Comparison of ENCODE assay signal across 21 cellular contexts in the genomic region with DNA sequence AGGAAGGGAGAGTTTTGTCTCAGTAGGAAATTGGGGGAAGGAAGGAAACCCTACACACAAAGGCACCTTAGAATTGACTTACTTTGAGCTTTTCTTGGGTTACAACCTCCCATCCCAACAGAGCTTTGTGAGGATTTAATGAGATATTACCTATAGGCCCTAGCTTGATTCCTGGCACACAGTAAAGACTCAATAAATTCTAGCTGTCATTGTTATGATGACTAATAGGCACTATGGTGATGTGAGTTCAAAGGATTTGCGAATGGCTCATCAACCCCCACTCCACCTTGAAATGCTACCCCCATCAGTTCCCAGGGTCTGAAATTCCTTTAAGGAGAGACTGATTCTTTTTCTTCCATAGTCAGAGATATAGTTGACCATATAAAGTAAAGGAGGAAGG.
DNase-seq lines count a peak whose midpoint lies in the region; ATAC-seq and TF ChIP-seq lines count a peak whose summit lies in the region.
"Had no signal": no experiment of that assay in that cellular context is flagged by ENCODE, and none has a peak within 500 bp of the region (broad histone marks: within the 10 kb centered on the region; RNA-seq: fewer than 3 reads in every experiment).

No MANE protein-coding gene starts in this region.

- no peak overlapping the region for H4K91ac ChIP-seq in IMR-90 (ENCODE audit: insufficient read depth, low read depth, low read length)

- H3K18ac ChIP-seq in IMR-90 (ENCODE audit: low read depth, low read length) = no peak overlapping the region

- no peak overlapping the region for H3K4me3 Mint-ChIP-seq in activated T-cell treated with anti-CD3 and anti-CD28 coated beads, Interleukin-2, amount 50 U/mL, for 24 hours
- no peak overlapping the region for H3K4me3 Mint-ChIP-seq in progenitor cell of endocrine pancreas (ENCODE audit: low read depth)
- H3K4me3 Mint-ChIP-seq: CD4-positive, CD25-positive, alpha-beta regulatory T cell; WTC11 had no signal

- H3K4me3 ChIP-seq in IMR-90 (ENCODE audit: insufficient read depth, low read depth, low read length) = no peak overlapping the region
- H3K4me3 ChIP-seq: dorsolateral prefrontal cortex, esophagus muscularis mucosa, right atrium auricular region, SJCRH30 had no signal

- no peak for TF ChIP-seq CTCF in IMR-90 (conservative IDR thresholded peaks at IDR 0.05; ENCODE audit: low read depth, low read length)
- TF ChIP-seq CTCF in progenitor cell of endocrine pancreas (IDR thresholded peaks at IDR 0.05; ENCODE audit: unreplicated experiment) = no peak

- no TSS peak for BruUV-seq in IMR-90 (replicated peaks; lab: Mats Ljungman, UMichigan)

- H2BK15ac ChIP-seq in IMR-90 (ENCODE audit: low read depth, low read length) = no peak overlapping the region

- H2BK20ac ChIP-seq in IMR-90 (ENCODE audit: low read depth, low read length) = no peak overlapping the region

- intact Hi-C loops in IMR-90 (cut with micrococcal nuclease) = no loop called here

- no peak overlapping the region for H3K27ac ChIP-seq in IMR-90 (ENCODE audit: insufficient read depth, low read length)
- H3K27ac ChIP-seq: dorsolateral prefrontal cortex, esophagus muscularis mucosa, neutrophil, right atrium auricular region, SJCRH30 had no signal

- no peak overlapping the region for H2BK120ac ChIP-seq in IMR-90 (ENCODE audit: low read depth, low read length)

- H3K9me3 ChIP-seq in IMR-90 (ENCODE audit: control insufficient read depth, insufficient read depth, low read length) = no peaks in the 10 kb centered on the region
- H3K9me3 ChIP-seq: esophagus muscularis mucosa, neutrophil, right atrium auricular region, SJCRH30 had no signal

- TF ChIP-seq RAD21 in IMR-90 (IDR thresholded peaks at IDR 0.05; ENCODE audit: low read length) = no peak

- H3K4me1 Mint-ChIP-seq in activated T-cell treated with anti-CD3 and anti-CD28 coated beads, Interleukin-2, amount 50 U/mL, for 24 hours (ENCODE audit: low read depth) = peaks cover 35% of the 10 kb centered on the region
- H3K4me1 Mint-ChIP-seq in progenitor cell of endocrine pancreas (ENCODE audit: low read depth) = peaks cover 30% of the 10 kb centered on the region

- no peak overlapping the region for H2BK5ac ChIP-seq in IMR-90 (ENCODE audit: low read depth, low read length, poor library complexity, severe bottlenecking)

- WGBS in IMR-90 (ENCODE audit: extremely low coverage in 2 of 2, insufficient read length in 1 of 2), 2 experiments = no CpG with 5 or more reads among the region's 1 CpG

- H3K27me3 Mint-ChIP-seq in activated T-cell treated with anti-CD3 and anti-CD28 coated beads, Interleukin-2, amount 50 U/mL, for 24 hours = no peaks in the 10 kb centered on the region
- no peaks in the 10 kb centered on the region for H3K27me3 Mint-ChIP-seq in progenitor cell of endocrine pancreas
- H3K27me3 Mint-ChIP-seq: CD4-positive, CD25-positive, alpha-beta regulatory T cell had no signal

- no peak overlapping the region for H3K9ac ChIP-seq in IMR-90 (ENCODE audit: low read depth, low read length)

- in situ Hi-C loops in IMR-90 (cut with MboI; ENCODE audit: low sequenced_read_pairs) = no loop called here

- no peaks in the 10 kb centered on the region for H4K20me1 ChIP-seq in IMR-90 (ENCODE audit: insufficient read depth, low read length)

- dilution Hi-C loops in IMR-90 (cut with HindIII; ENCODE audit: low sequenced_read_pairs, unreplicated experiment) = no loop called here

- no peaks in the 10 kb centered on the region for H3K36me3 ChIP-seq in IMR-90 (ENCODE audit: control insufficient read depth, insufficient read depth, low read length)
- H3K36me3 ChIP-seq: esophagus muscularis mucosa, neutrophil, right atrium auricular region, SJCRH30 had no signal

- POLR2A ChIA-PET in IMR-90 (lab: Charles Lee; ENCODE audit: unreplicated experiment) = no interaction called here

- CTCF ChIA-PET in IMR-90 (lab: Yijun Ruan, JAX) = interaction anchor here (0.7 kb wide), 1 partner anchor 18 kb away, joined by 3 read pairs; no protein-coding TSS in a partner anchor

- H3K27ac Mint-ChIP-seq in activated T-cell treated with anti-CD3 and anti-CD28 coated beads, Interleukin-2, amount 50 U/mL, for 24 hours = peak overlapping the region; percentile 38
- peak overlapping the region; percentile 52 for H3K27ac Mint-ChIP-seq in progenitor cell of endocrine pancreas
- H3K27ac Mint-ChIP-seq: CD4-positive, CD25-positive, alpha-beta regulatory T cell; WTC11 had no signal

- H3K4me2 ChIP-seq in IMR-90 (ENCODE audit: low read depth, low read length) = no peak overlapping the region

- no peak overlapping the region for H2AK5ac ChIP-seq in IMR-90 (ENCODE audit: low read depth, low read length)

- H3K36me3 Mint-ChIP-seq in activated T-cell treated with anti-CD3 and anti-CD28 coated beads, Interleukin-2, amount 50 U/mL, for 24 hours (ENCODE audit: low read depth) = no peaks in the 10 kb centered on the region
- H3K36me3 Mint-ChIP-seq in progenitor cell of endocrine pancreas (ENCODE audit: insufficient read depth) = no peaks in the 10 kb centered on the region
- H3K36me3 Mint-ChIP-seq: CD4-positive, CD25-positive, alpha-beta regulatory T cell; WTC11 had no signal

- no peaks in the 10 kb centered on the region for H3K79me1 ChIP-seq in IMR-90 (ENCODE audit: low read depth in 1 of 2, low read length in 2 of 2)

- H4K8ac ChIP-seq in IMR-90 (ENCODE audit: low read depth in 2 of 2, low read length in 2 of 2) = no peak overlapping the region

- H3K4me1 ChIP-seq in IMR-90 (ENCODE audit: control insufficient read depth, insufficient read depth, low read length) = peaks cover 2% of the 10 kb centered on the region; the same call in 1 of the 2 replicates

- ATAC-seq in IMR-90 (ENCODE audit: low read depth) (no peak), GM18907 (IDR thresholded peaks at IDR 0.05; ENCODE audit: unreplicated experiment) (no peak)
- ATAC-seq: WTC11 had no signal

- H4K5ac ChIP-seq in IMR-90 (ENCODE audit: low read depth, low read length) = no peak overlapping the region

- DNase-seq in activated T-cell treated with anti-CD3 and anti-CD28 coated beads, Interleukin-2, amount 50 U/mL, for 24 hours = no peak
- DNase-seq in activated T-cell treated with anti-CD3 and anti-CD28 coated beads, Interleukin-2, amount 50 U/mL, for 48 hours = no peak
- DNase-seq in IMR-90 (no peak), astrocyte of the hippocampus (ENCODE audit: low read depth, low spot score) (peak; percentile 33), progenitor cell of endocrine pancreas (ENCODE audit: low spot score, unreplicated experiment) (no peak), NCI-H748 treated with DMSO at 0.1 percent for 48 hours (lab: John Stamatoyannopoulos, UW) (no peak), NCI-H774 (lab: John Stamatoyannopoulos, UW) (no peak)
- DNase-seq: activated gamma-delta T cell treated with Interleukin-2 at 50 U/mL for 16 hours; CD4-positive, CD25-positive, alpha-beta regulatory T cell; DMS79; dorsolateral prefrontal cortex; NCI-H2081; NCI-H510A; SJCRH30; stimulated activated naive CD4-positive, alpha-beta T cell treated with Interleukin-2 at 50 U/mL for 16 hours; trophoblast cell had no signal

- peak overlapping the region; percentile 19; the same call in 1 of the 2 replicates for H3K14ac ChIP-seq in IMR-90 (replicated peaks; ENCODE audit: low read depth, low read length)

- no peak overlapping the region for H3K23ac ChIP-seq in IMR-90 (ENCODE audit: low read depth, low read length)

- H3K27me3 ChIP-seq in IMR-90 (ENCODE audit: control insufficient read depth, insufficient read depth, low read length) = no peaks in the 10 kb centered on the region
- H3K27me3 ChIP-seq: esophagus muscularis mucosa, right atrium auricular region had no signal

- no peak overlapping the region for H3K56ac ChIP-seq in IMR-90 (ENCODE audit: extremely low read depth, insufficient read depth, low read length)

- TF ChIP-seq POLR2A in IMR-90 (IDR thresholded peaks at IDR 0.05; ENCODE audit: low read depth, low read length) = no peak

- H3K9me3 Mint-ChIP-seq in activated T-cell treated with anti-CD3 and anti-CD28 coated beads, Interleukin-2, amount 50 U/mL, for 24 hours = no peaks in the 10 kb centered on the region
- no peaks in the 10 kb centered on the region for H3K9me3 Mint-ChIP-seq in progenitor cell of endocrine pancreas (ENCODE audit: low read depth)
- H3K9me3 Mint-ChIP-seq: CD4-positive, CD25-positive, alpha-beta regulatory T cell; WTC11 had no signal

- H2AK9ac ChIP-seq in IMR-90 (replicated peaks; ENCODE audit: low read depth, low read length, poor library complexity) = no peak overlapping the region

- H2AFZ ChIP-seq in IMR-90 (replicated peaks; ENCODE audit: low read length, poor library complexity) = no peak overlapping the region

- no peak overlapping the region for H3K4ac ChIP-seq in IMR-90 (ENCODE audit: low read depth, low read length)

- peaks cover 4% of the 10 kb centered on the region for H3K9me1 ChIP-seq in IMR-90 (ENCODE audit: insufficient read depth, low read length)

TF ChIP-seq in IMR-90, 13 proteins besides CTCF, POLR2A, EP300 and RAD21:
- TF ChIP-seq RCOR1 (IDR thresholded peaks at IDR 0.05; ENCODE audit: insufficient replicate concordance, low read length) (no peak), FOS (IDR thresholded peaks at IDR 0.05; ENCODE audit: low read depth, low read length) (0 out of 2 replicates have a peak, but pooled peaks have one; percentile 7), MXI1 (IDR thresholded peaks at IDR 0.05; ENCODE audit: borderline replicate concordance, low read depth, low read length) (no peak)
TF ChIP-seq in IMR-90: peak in this region for 1.
